1 cellular context compared by ENCODE assay signal in genomic region chrX:37332987-37333658, GRCh38.
TF ChIP-seq lines count a peak whose summit lies in the region.

No MANE protein-coding gene starts in this region.

TF ChIP-seq in HepG2, 621 proteins besides CTCF, POLR2A, EP300 and RAD21 (continued from another document):
- peak in 1 of 2 experiments; percentile 76; a peak in 2 of 4 replicates for TF ChIP-seq ATF4 (CRISPR knock-in tag; IDR thresholded peaks at IDR 0.05)
- no peak for TF ChIP-seq ZBTB40 (IDR thresholded peaks at IDR 0.05)
- no peak for TF ChIP-seq ZBTB40 (CRISPR knock-in tag; IDR thresholded peaks at IDR 0.05)
- TF ChIP-seq RFX1 (IDR thresholded peaks at IDR 0.05) = no peak
